Comparison of ENCODE assay signal across 20 cellular contexts in the genomic region with DNA sequence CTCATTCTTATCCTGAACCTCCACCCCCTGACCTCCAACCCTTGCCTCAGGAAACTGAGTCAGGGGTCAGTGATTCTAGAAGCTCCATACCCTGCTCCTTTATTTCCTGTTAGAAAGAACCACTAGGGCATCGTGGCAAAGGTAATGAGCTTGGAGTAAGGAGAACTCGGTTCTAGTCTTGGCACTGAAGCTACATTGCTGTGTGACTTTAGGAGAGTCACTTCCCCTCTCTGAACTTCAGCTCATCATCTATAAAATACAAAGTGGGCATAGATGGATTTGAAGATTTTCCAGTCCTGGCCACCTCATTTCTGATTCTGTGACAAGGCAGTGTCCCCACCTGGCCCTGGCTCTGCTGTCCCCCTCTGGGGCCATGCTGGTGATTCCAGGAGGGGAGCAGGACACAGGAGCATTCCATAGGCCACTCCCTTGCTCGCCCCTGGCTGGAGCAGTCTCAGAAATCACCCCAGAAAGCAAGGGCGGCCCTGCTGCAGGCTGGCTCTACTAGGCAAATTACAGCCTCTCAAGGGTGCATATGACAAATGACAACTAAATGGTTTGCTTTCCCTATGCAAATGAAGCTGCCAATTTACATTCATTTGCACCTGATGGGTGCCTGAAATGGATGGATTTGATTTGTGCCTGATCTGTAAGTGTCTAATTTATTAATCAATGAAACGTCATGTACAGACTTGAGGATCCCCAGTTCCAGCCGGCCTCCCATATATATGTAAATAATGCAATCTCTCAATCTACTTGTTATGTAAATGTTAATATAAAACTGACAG.
DNase-seq lines count a peak whose midpoint lies in the region; ATAC-seq, FAIRE-seq and TF ChIP-seq lines count a peak whose summit lies in the region.
"Had no signal": no experiment of that assay in that cellular context is flagged by ENCODE, and none has a peak within 500 bp of the region (broad histone marks: within the 10 kb centered on the region; RNA-seq: fewer than 3 reads in every experiment).

No MANE protein-coding gene starts in this region.

- no peak overlapping the region for H2AFZ ChIP-seq in HepG2 (ENCODE audit: low read length)
- H2AFZ ChIP-seq: GM23248 had no signal

- H3K4me1 ChIP-seq in HepG2 (ENCODE audit: insufficient read depth, low read length) (peaks cover 13% of the 10 kb centered on the region), right lobe of liver (peaks cover 0 to 42% (median 10%) of the 10 kb centered on the region in 4 donors), iPS-20b (ENCODE audit: insufficient read depth, low read length) (peaks cover 26% of the 10 kb centered on the region)
- H3K4me1 ChIP-seq: A549, Caco-2 had no signal

- TF ChIP-seq CTCF in HepG2 (CRISPR knock-in tag; IDR thresholded peaks at IDR 0.05) (no peak), right lobe of liver (IDR thresholded peaks at IDR 0.05) (no peak), WTC11 (IDR thresholded peaks at IDR 0.05) (no peak)

- 0 out of 2 replicates have a peak overlapping the region, but pooled peaks have one; percentile 90 for H3K27ac Mint-ChIP-seq in WTC11
- H3K27ac Mint-ChIP-seq in activated T-helper 1 cell treated with anti-CD3 and anti-CD28 coated beads, Interleukin-12 subunit alpha, Interleukin-12 subunit beta, Interleukin-2, Interleukin-4 antibody, amounts not matched to agents 30 ng/mL and 10 ng/mL and 1 ng/mL, durations not matched to agents 14 hours and 24 hours and 36 hours, result no peak overlapping the region
- no peak overlapping the region for H3K27ac Mint-ChIP-seq in activated naive CD8-positive, alpha-beta T cell treated with anti-CD3 and anti-CD28 coated beads for 36 hours
- H3K27ac Mint-ChIP-seq: CD4-positive, alpha-beta T cell had no signal

- H3K4me1 Mint-ChIP-seq in WTC11, result peaks cover 60% of the 10 kb centered on the region
- H3K4me1 Mint-ChIP-seq in activated T-helper 1 cell treated with anti-CD3 and anti-CD28 coated beads, Interleukin-12 subunit alpha, Interleukin-12 subunit beta, Interleukin-2, Interleukin-4 antibody, amounts not matched to agents 30 ng/mL and 10 ng/mL and 1 ng/mL, durations not matched to agents 14 hours and 24 hours and 36 hours (ENCODE audit: low read depth), result peaks cover 3% of the 10 kb centered on the region
- H3K4me1 Mint-ChIP-seq in activated naive CD8-positive, alpha-beta T cell treated with anti-CD3 and anti-CD28 coated beads for 36 hours, result no peaks in the 10 kb centered on the region

- H3K9ac ChIP-seq in HepG2 (ENCODE audit: insufficient read depth, low read depth, low read length) (no peak overlapping the region), iPS-20b (ENCODE audit: low read depth, low read length) (peak overlapping the region; percentile 31; the same call in 1 of the 2 replicates)
- H3K9ac ChIP-seq: GM23248 had no signal

- H3K27me3 ChIP-seq in HepG2 (ENCODE audit: control insufficient read depth in 1 of 2, insufficient read depth in 2 of 2, low read length in 2 of 2), result no peaks in the 10 kb centered on the region; a peak in 1 of 5 replicates
- H3K27me3 ChIP-seq in right lobe of liver, result no peaks in the 10 kb centered on the region
- no peaks in the 10 kb centered on the region for H3K27me3 ChIP-seq in iPS-20b (ENCODE audit: insufficient read depth, low read length)

- no peak overlapping the region for H3K4me2 ChIP-seq in HepG2 (ENCODE audit: low read depth, low read length)
- H3K4me2 ChIP-seq: A549 had no signal

- H3K36me3 ChIP-seq in HepG2 (replicated peaks in 1 of 2; ENCODE audit: control insufficient read depth in 1 of 2, insufficient read depth in 2 of 2, low read length in 2 of 2) (no peaks in the 10 kb centered on the region), right lobe of liver (no peaks in the 10 kb centered on the region), iPS-20b (ENCODE audit: insufficient read depth, low read depth, low read length) (no peaks in the 10 kb centered on the region)

- in situ Hi-C loops in HepG2 (cut with HindIII; ENCODE audit: extremely low pct_ligation_motif_present, low pct_unique_long_range_greater_than_20kb), result no loop called here

- no peak for TF ChIP-seq RAD21 in HepG2 (CRISPR knock-in tag; IDR thresholded peaks at IDR 0.05)

- H3K27me3 Mint-ChIP-seq in WTC11 (ENCODE audit: low read depth), result no peaks in the 10 kb centered on the region
- H3K27me3 Mint-ChIP-seq in activated T-helper 1 cell treated with anti-CD3 and anti-CD28 coated beads, Interleukin-12 subunit alpha, Interleukin-12 subunit beta, Interleukin-2, Interleukin-4 antibody, amounts not matched to agents 30 ng/mL and 10 ng/mL and 1 ng/mL, durations not matched to agents 14 hours and 24 hours and 36 hours (ENCODE audit: insufficient read depth), result peaks cover 9% of the 10 kb centered on the region
- H3K27me3 Mint-ChIP-seq in activated naive CD8-positive, alpha-beta T cell treated with anti-CD3 and anti-CD28 coated beads for 36 hours, result no peaks in the 10 kb centered on the region
- H3K27me3 Mint-ChIP-seq: CD4-positive, alpha-beta T cell had no signal

- intact Hi-C loops in HepG2 (cut with micrococcal nuclease; ENCODE audit: unreplicated experiment), result no loop called here
- intact Hi-C loops in right lobe of liver (cut with DNase I), result no loop called here
- intact Hi-C loops in activated T-helper 1 cell treated with anti-CD3 and anti-CD28 coated beads, Interleukin-12 subunit alpha, Interleukin-12 subunit beta, Interleukin-2, Interleukin-4 antibody, amounts not matched to agents 30 ng/mL and 10 ng/mL and 1 ng/mL, durations not matched to agents 14 hours and 24 hours and 36 hours (cut with micrococcal nuclease), result no loop called here

- FAIRE-seq in HepG2 (lab: Jason Lieb, UNC), result no peak
- FAIRE-seq: A549, D721Med, G401.6, GM12892, GM18507 had no signal

- WGBS in HepG2 (ENCODE audit: low lambda C conversion rate), result 26% methylated on average over 5 of the region's 6 CpGs
- WGBS in right lobe of liver (ENCODE audit: insufficient coverage, low coverage, low lambda C conversion rate, missing lambda C conversion rate), result 78% methylated on average over 4 of the region's 6 CpGs

- POLR2A ChIA-PET in HepG2 (lab: Yijun Ruan, JAX), result no interaction called here
- POLR2A ChIA-PET in WTC11 (lab: Charles Lee), result no interaction called here
- POLR2A ChIA-PET in HEK293T (lab: Yijun Ruan, JAX), result no interaction called here

- ATAC-seq in HepG2 (no peak), right lobe of liver (no peak), WTC11 (no peak; the same call in 1 of the 2 replicates)
- ATAC-seq: A549 had no signal

- no peak for TF ChIP-seq POLR2A in HepG2 (IDR thresholded peaks at IDR 0.05; ENCODE audit: insufficient read depth in 1 of 2, low read depth in 2 of 2, low read length in 2 of 2)
- no peak for TF ChIP-seq POLR2A in right lobe of liver (IDR thresholded peaks at IDR 0.05)

- H3K27ac ChIP-seq in HepG2 (ENCODE audit: extremely low read length, insufficient read depth, low read length) (no peak overlapping the region), right lobe of liver (no peak overlapping the region), iPS-20b (ENCODE audit: low read length) (no peak overlapping the region)
- H3K27ac ChIP-seq: 22Rv1, A549, C4-2B, GM23248 had no signal

- H3K79me2 ChIP-seq in HepG2 (ENCODE audit: insufficient read depth, low read length), result no peaks in the 10 kb centered on the region

- H3K9me3 ChIP-seq in HepG2 (ENCODE audit: low read length), result no peaks in the 10 kb centered on the region
- no peaks in the 10 kb centered on the region for H3K9me3 ChIP-seq in right lobe of liver
- no peaks in the 10 kb centered on the region for H3K9me3 ChIP-seq in iPS-20b (ENCODE audit: insufficient read depth, low read depth, low read length)
- H3K9me3 ChIP-seq: A549, Caco-2 had no signal

- H4K20me1 ChIP-seq in HepG2 (ENCODE audit: insufficient read depth, low read length), result no peaks in the 10 kb centered on the region

- CTCF ChIA-PET in HepG2 (lab: Yijun Ruan, JAX; ENCODE audit: low intra/inter-chr PET ratio, low total read pairs) (no interaction called here), WTC11 (lab: Charles Lee) (interaction anchor here (1.4 to 3.1 kb wide), 5 partner anchors 12 to 196 kb away, joined by 3 to 14 read pairs (median 9); a partner anchor contains a TSS), HEK293T (lab: Yijun Ruan, JAX) (no interaction called here)

- no peak for DNase-seq in HepG2 (ENCODE audit: low spot score)
- DNase-seq in right lobe of liver, result no peak
- no peak for DNase-seq in WTC11 (ENCODE audit: low spot score)
- no peak for DNase-seq in HEK293T (ENCODE audit: extremely low spot score)
- DNase-seq in activated T-helper 1 cell treated with anti-CD3 and anti-CD28 coated beads, Interleukin-12 subunit alpha, Interleukin-12 subunit beta, Interleukin-2, Interleukin-4 antibody, amounts not matched to agents 30 ng/mL and 10 ng/mL and 1 ng/mL, durations not matched to agents 14 hours and 24 hours and 36 hours (ENCODE audit: low spot score), result no peak
- DNase-seq in activated naive CD8-positive, alpha-beta T cell treated with anti-CD3 and anti-CD28 coated beads for 36 hours, result no peak
- DNase-seq: AML-193; Caco-2; CD4-positive, alpha-beta T cell; GM23248; H9; IMR-90 had no signal

- no peaks in the 10 kb centered on the region for H3K36me3 Mint-ChIP-seq in WTC11
- no peaks in the 10 kb centered on the region for H3K36me3 Mint-ChIP-seq in activated T-helper 1 cell treated with anti-CD3 and anti-CD28 coated beads, Interleukin-12 subunit alpha, Interleukin-12 subunit beta, Interleukin-2, Interleukin-4 antibody, amounts not matched to agents 30 ng/mL and 10 ng/mL and 1 ng/mL, durations not matched to agents 14 hours and 24 hours and 36 hours (ENCODE audit: low read depth)
- H3K36me3 Mint-ChIP-seq in activated naive CD8-positive, alpha-beta T cell treated with anti-CD3 and anti-CD28 coated beads for 36 hours, result no peaks in the 10 kb centered on the region

- H3K4me3 ChIP-seq in HepG2 (replicated peaks in 1 of 3; ENCODE audit: insufficient read depth in 1 of 3, low read depth in 2 of 3, low read length in 3 of 3) (no peak overlapping the region), right lobe of liver (no peak overlapping the region), iPS-20b (ENCODE audit: low read length) (no peak overlapping the region; the same call in 1 of the 2 replicates)
- H3K4me3 ChIP-seq: A549, GM23248 had no signal

- H3K4me3 Mint-ChIP-seq in WTC11, result peak overlapping the region; percentile 47; the same call in 1 of the 2 replicates
- H3K4me3 Mint-ChIP-seq in activated T-helper 1 cell treated with anti-CD3 and anti-CD28 coated beads, Interleukin-12 subunit alpha, Interleukin-12 subunit beta, Interleukin-2, Interleukin-4 antibody, amounts not matched to agents 30 ng/mL and 10 ng/mL and 1 ng/mL, durations not matched to agents 14 hours and 24 hours and 36 hours, result no peak overlapping the region
- H3K4me3 Mint-ChIP-seq in activated naive CD8-positive, alpha-beta T cell treated with anti-CD3 and anti-CD28 coated beads for 36 hours, result no peak overlapping the region
- H3K4me3 Mint-ChIP-seq: CD4-positive, alpha-beta T cell had no signal

- H3K9me3 Mint-ChIP-seq in WTC11, result no peaks in the 10 kb centered on the region
- no peaks in the 10 kb centered on the region for H3K9me3 Mint-ChIP-seq in activated T-helper 1 cell treated with anti-CD3 and anti-CD28 coated beads, Interleukin-12 subunit alpha, Interleukin-12 subunit beta, Interleukin-2, Interleukin-4 antibody, amounts not matched to agents 30 ng/mL and 10 ng/mL and 1 ng/mL, durations not matched to agents 14 hours and 24 hours and 36 hours
- H3K9me3 Mint-ChIP-seq in activated naive CD8-positive, alpha-beta T cell treated with anti-CD3 and anti-CD28 coated beads for 36 hours, result no peaks in the 10 kb centered on the region
- H3K9me3 Mint-ChIP-seq: CD4-positive, alpha-beta T cell; H9 had no signal

- TF ChIP-seq EP300 in HepG2 (IDR thresholded peaks at IDR 0.05; ENCODE audit: low read depth in 2 of 2, low read length in 2 of 2), result no peak
- no peak for TF ChIP-seq EP300 in HepG2 (CRISPR knock-in tag; IDR thresholded peaks at IDR 0.05; ENCODE audit: borderline replicate concordance)

- no TSS peak for BruUV-seq in HepG2 (replicated peaks; lab: Mats Ljungman, UMichigan)
